ENCODE assay signal across 39 cellular contexts in genomic region chr12:88001327-88001726, GRCh38. TPM values are rescaled to one million over a fixed set of nuclear protein-coding genes. Genes with fewer than 3 reads are reported as not detected.
"Had no signal": no experiment of that assay in that cellular context is flagged by ENCODE, and none has a peak within 500 bp of the region (broad histone marks: within the 10 kb centered on the region; RNA-seq: fewer than 3 reads in every experiment).

No MANE protein-coding gene starts in this region.

- H3K27me3 ChIP-seq: MG63 had no signal

- H3K4me3 ChIP-seq: MG63 had no signal

- DNase-seq: Karpas-422, Kasumi-1, MG63, MM.1S, MV-4-11, NCI-H1048, NCI-H1092, NCI-H1092 treated with DMSO at 0.1 percent for 48 hours, NCI-H1105, NCI-H1105 treated with DMSO at 0.1 percent for 48 hours, NCI-H1417, NCI-H1417 treated with DMSO at 0.1 percent for 48 hours, NCI-H1436, NCI-H1436 treated with DMSO at 0.1 percent for 48 hours, NCI-H146, NCI-H1694, NCI-H1694 treated with DMSO at 0.1 percent for 48 hours, NCI-H187, NCI-H187 treated with DMSO at 0.1 percent for 48 hours, NCI-H1930, NCI-H2029, NCI-H2029 treated with DMSO at 0.1 percent for 48 hours, NCI-H2081, NCI-H2081 treated with DMSO at 0.1 percent for 48 hours, NCI-H2107, NCI-H2171, NCI-H2171 treated with DMSO at 0.1 percent for 48 hours, NCI-H2227 treated with DMSO at 0.1 percent for 48 hours, NCI-H226, NCI-H345, NCI-H446, NCI-H446 treated with DMSO at 0.1 percent for 48 hours, NCI-H510A, NCI-H510A treated with DMSO at 0.1 percent for 48 hours, NCI-H524 had no signal

- H3K36me3 ChIP-seq: MG63 had no signal

- H3K9me3 ChIP-seq: MG63 had no signal

RNA-seq across cellular contexts. Expression of gene C12orf50, which starts 27.9 kb away (rescaled TPM):
- total RNA-seq: LHCN-M2, M059J, MCF 10A, NCI-H460 had no signal
